13 cellular contexts compared by ENCODE assay signal in genomic region chr14:74563233-74563585, GRCh38. TPM values are rescaled to one million over a fixed set of nuclear protein-coding genes. Genes with fewer than 3 reads are reported as not detected.
DNase-seq lines count a peak whose midpoint lies in the region; TF ChIP-seq lines count a peak whose summit lies in the region.
"Had no signal": no experiment of that assay in that cellular context is flagged by ENCODE, and none has a peak within 500 bp of the region (broad histone marks: within the 10 kb centered on the region; RNA-seq: fewer than 3 reads in every experiment).

No MANE protein-coding gene starts in this region.

- H3K4me3 ChIP-seq in AG04449 (ENCODE audit: low read depth, low read length) (no peak overlapping the region), cardiac fibroblast (replicated peaks in 1 of 2; ENCODE audit: low read depth in 2 of 2, low read length in 2 of 2) (no peak overlapping the region), A673 (ENCODE audit: low read depth, low read length, poor library complexity, severe bottlenecking) (no peak overlapping the region)
- H3K4me3 ChIP-seq: heart right ventricle had no signal

- H3K36me3 Mint-ChIP-seq in mesothelial cell of epicardium (no peaks in the 10 kb centered on the region), CD14-positive monocyte (no peaks in the 10 kb centered on the region)
- H3K36me3 Mint-ChIP-seq: memory B cell had no signal

- no peaks in the 10 kb centered on the region for H3K4me1 ChIP-seq in A673 (ENCODE audit: insufficient read depth, low read length, poor library complexity, severe bottlenecking)

- intact Hi-C loops in A673 (cut with micrococcal nuclease; ENCODE audit: unreplicated experiment) (no loop called here), CD14-positive monocyte (cut with micrococcal nuclease) (no loop called here)

- no peaks in the 10 kb centered on the region for H3K27me3 ChIP-seq in A673 (replicated peaks; ENCODE audit: insufficient read depth, low read depth, low read length, poor library complexity)
- H3K27me3 ChIP-seq: heart right ventricle had no signal

- TF ChIP-seq CTCF in AG04449 (IDR thresholded peaks at IDR 0.05; ENCODE audit: insufficient read depth, low read length, missing control alignments) = no peak
- no peak for TF ChIP-seq CTCF in cardiac fibroblast (IDR thresholded peaks at IDR 0.05; ENCODE audit: low read depth, low read length)
- no peak for TF ChIP-seq CTCF in mesothelial cell of epicardium (IDR thresholded peaks at IDR 0.05; ENCODE audit: unreplicated experiment)
- TF ChIP-seq CTCF in A673 (conservative IDR thresholded peaks at IDR 0.05; ENCODE audit: low read depth, low read length) = no peak
- TF ChIP-seq CTCF in CD14-positive monocyte (IDR thresholded peaks at IDR 0.05) = no peak

- H3K9me3 ChIP-seq in A673 (ENCODE audit: low read depth, low read length, poor library complexity, severe bottlenecking) = no peaks in the 10 kb centered on the region
- H3K9me3 ChIP-seq: heart right ventricle had no signal

- H3K36me3 ChIP-seq in A673 (ENCODE audit: insufficient read depth, low read length, poor library complexity, severe bottlenecking) = no peaks in the 10 kb centered on the region

- POLR2A ChIA-PET in AG04449 (lab: Yijun Ruan, JAX) = interaction anchor here (0.5 to 1.5 kb wide), 3 partner anchors 9 to 257 kb away, joined by 3 to 4 read pairs (median 3); no protein-coding TSS in a partner anchor
- POLR2A ChIA-PET in A673 (lab: Charles Lee; ENCODE audit: low non-redundant PET) = no interaction called here

- H3K27ac Mint-ChIP-seq in mesothelial cell of epicardium (peak overlapping the region; percentile 78), CD14-positive monocyte (peak overlapping the region in 1 of 7 donors; percentile 84)
- H3K27ac Mint-ChIP-seq: memory B cell had no signal

- H3K4me1 Mint-ChIP-seq in mesothelial cell of epicardium = peaks cover 47% of the 10 kb centered on the region
- H3K4me1 Mint-ChIP-seq in CD14-positive monocyte = peaks cover 2% of the 10 kb centered on the region
- H3K4me1 Mint-ChIP-seq: memory B cell had no signal

- CTCF ChIA-PET in AG04449 (lab: Yijun Ruan, JAX) = interaction anchor here (0.6 to 3.0 kb wide), 3 partner anchors 9 to 241 kb away, joined by 3 to 15 read pairs (median 6); no protein-coding TSS in a partner anchor
- CTCF ChIA-PET in A673 (lab: Charles Lee) = no interaction called here

- peak; percentile 41 for DNase-seq in AG04449 (ENCODE audit: low read depth, low spot score)
- peak; percentile 13 for DNase-seq in M059J (ENCODE audit: low read depth)
- DNase-seq in cardiac fibroblast (ENCODE audit: low read depth in 2 of 2) = peak; percentile 61 to 80
- no peak for DNase-seq in mesothelial cell of epicardium (ENCODE audit: low spot score in 2 of 2, unreplicated experiment in 2 of 2)
- no peak for DNase-seq in A673 (ENCODE audit: low spot score)
- no peak for DNase-seq in activated effector memory CD4-positive, alpha-beta T cell treated with anti-CD3 and anti-CD28 coated beads, Interleukin-2, amount 50 U/mL, for 16 hours
- no peak for DNase-seq in CD14-positive monocyte (ENCODE audit: low spot score)
- DNase-seq in T-helper 1 cell = no peak
- DNase-seq: activated CD4-positive, alpha-beta T cell treated with anti-CD3 and anti-CD28 coated beads, Interleukin-2, amount 50 U/mL, for 48 hours; activated gamma-delta T cell treated with Interleukin-2 at 50 U/mL for 16 hours; heart right ventricle; NCI-H1436 treated with DMSO at 0.1 percent for 48 hours had no signal

- H3K9me3 Mint-ChIP-seq in mesothelial cell of epicardium = no peaks in the 10 kb centered on the region
- no peaks in the 10 kb centered on the region for H3K9me3 Mint-ChIP-seq in CD14-positive monocyte
- H3K9me3 Mint-ChIP-seq: memory B cell had no signal

- H3K4me3 Mint-ChIP-seq in mesothelial cell of epicardium (no peak overlapping the region), CD14-positive monocyte (no peak overlapping the region)
- H3K4me3 Mint-ChIP-seq: memory B cell had no signal

- no peak overlapping the region for H3K27ac ChIP-seq in A673 (ENCODE audit: low read depth, low read length, poor library complexity, severe bottlenecking)
- H3K27ac ChIP-seq: heart right ventricle had no signal

- BruUV-seq in A673 (replicated peaks; lab: Mats Ljungman, UMichigan) = no TSS peak

- no peaks in the 10 kb centered on the region for H3K27me3 Mint-ChIP-seq in mesothelial cell of epicardium (ENCODE audit: low read depth)
- H3K27me3 Mint-ChIP-seq in CD14-positive monocyte (ENCODE audit: low read depth in 3 of 3) = peaks cover 0 to 8% (median 1%) of the 10 kb centered on the region in 3 donors

RNA-seq across cellular contexts. Expression of gene LTBP2, which starts 48.8 kb away (rescaled TPM):
- total RNA-seq in M059J (2014; rRNA removed; shearing (Covaris generic)) = 2.2 and 5.2 TPM in 2 replicates
- 2.9 to 3.4 TPM (median 3.4 TPM) in 3 replicates for total RNA-seq in mesothelial cell of epicardium
- total RNA-seq in A673 (2021) = 0.26 and 0.57 TPM in 2 replicates
- polyA plus RNA-seq in CD14-positive monocyte = under 1 TPM; 0.04 to 0.11 TPM

Comparison
In these comparisons a context has a peak if more than half of its experiments do, and no peak if none do; other contexts are left out.
1. DNase-seq: peak in AG04449 (single experiment), M059J (single experiment) and cardiac fibroblast (2 of 2); none in mesothelial cell of epicardium (0 of 2), A673 (single experiment), activated effector memory CD4-positive, alpha-beta T cell treated with anti-CD3 and anti-CD28 coated beads, Interleukin-2, amount 50 U/mL, for 16 hours (single experiment), CD14-positive monocyte (single experiment) and T-helper 1 cell (0 of 5).